ENCODE assay signal across 38 cellular contexts in genomic region chr6:19337103-19337502, GRCh38.
"Had no signal": no experiment of that assay in that cellular context is flagged by ENCODE, and none has a peak within 500 bp of the region (broad histone marks: within the 10 kb centered on the region; RNA-seq: fewer than 3 reads in every experiment).

No MANE protein-coding gene starts in this region.

- H3K36me3 ChIP-seq: ascending aorta, breast epithelium had no signal

- H3K27me3 Mint-ChIP-seq: activated CD4-positive, alpha-beta memory T cell treated with anti-CD3 and anti-CD28 coated beads, Interleukin-2, amount 10 ng/mL, durations not matched to agents 7 days and 5 days; activated CD8-positive, alpha-beta memory T cell treated with anti-CD3 and anti-CD28 coated beads, Interleukin-2, amount 10 ng/mL, durations not matched to agents 7 days and 5 days; activated naive CD4-positive, alpha-beta T cell treated with anti-CD3 and anti-CD28 coated beads, Interleukin-2, amount 10 ng/mL, durations not matched to agents 7 days and 5 days; activated naive CD8-positive, alpha-beta T cell; activated naive CD8-positive, alpha-beta T cell treated with anti-CD3 and anti-CD28 coated beads, Interleukin-2, amount 50 U/mL, for 24 hours had no signal

- DNase-seq: activated CD4-positive, alpha-beta memory T cell treated with anti-CD3 and anti-CD28 coated beads, Interleukin-2, amount 10 ng/mL, durations not matched to agents 7 days and 5 days; activated CD4-positive, alpha-beta T cell treated with anti-CD3 and anti-CD28 coated beads for 1 hour; activated CD4-positive, alpha-beta T cell treated with anti-CD3 and anti-CD28 coated beads for 48 hours; activated CD4-positive, CD25-positive, alpha-beta regulatory T cell; activated CD8-positive, alpha-beta memory T cell treated with anti-CD3 and anti-CD28 coated beads for 24 hours; activated CD8-positive, alpha-beta memory T cell treated with anti-CD3 and anti-CD28 coated beads, Interleukin-2, amount 10 ng/mL, durations not matched to agents 7 days and 5 days; activated CD8-positive, alpha-beta memory T cell treated with anti-CD3 and anti-CD28 coated beads, Interleukin-2, amount 50 U/mL, for 48 hours; activated effector memory CD4-positive, alpha-beta T cell treated with Interleukin-2 at 50 U/mL for 16 hours; activated naive CD4-positive, alpha-beta T cell treated with anti-CD3 and anti-CD28 coated beads, Interleukin-2, amount 10 ng/mL, durations not matched to agents 7 days and 5 days; activated naive CD8-positive, alpha-beta T cell treated with anti-CD3 and anti-CD28 coated beads, Interleukin-2, amount 50 U/mL, for 24 hours; activated T-cell treated with anti-CD3 and anti-CD28 coated beads, Interleukin-2, amount 50 U/mL, for 48 hours; amniotic stem cell; body of pancreas; Karpas-422; KBM-7; NCI-H1105; NCI-H1417 treated with DMSO at 0.1 percent for 48 hours; NCI-H187 treated with DMSO at 0.1 percent for 48 hours; NCI-H2081; NCI-H226; NCI-H446 treated with DMSO at 0.1 percent for 48 hours; NCI-H524 treated with DMSO at 0.1 percent for 48 hours; NCI-H748 treated with DMSO at 0.1 percent for 48 hours; NK-92 treated with Interleukin-12 subunit alpha and Interleukin-12 subunit beta, amount 100 ng/mL, for 24 hours; PC-9; SIG-M5; SW 1271; T-helper 1 cell; T-helper 2 cell; T-helper 9 cell had no signal

- H3K9me3 ChIP-seq: ascending aorta, body of pancreas, breast epithelium had no signal

- H3K27me3 ChIP-seq: ascending aorta, body of pancreas, breast epithelium had no signal

- H2AFZ ChIP-seq: PC-9 had no signal

- H3K27ac ChIP-seq: ascending aorta, body of pancreas, breast epithelium, PC-9, RWPE1, VCaP had no signal

- H3K4me1 ChIP-seq: body of pancreas, breast epithelium had no signal

- H3K4me3 ChIP-seq: ascending aorta, body of pancreas, breast epithelium, PC-9 had no signal

- H3K4me3 Mint-ChIP-seq: activated CD4-positive, alpha-beta memory T cell treated with anti-CD3 and anti-CD28 coated beads, Interleukin-2, amount 10 ng/mL, durations not matched to agents 7 days and 5 days; activated CD8-positive, alpha-beta memory T cell treated with anti-CD3 and anti-CD28 coated beads, Interleukin-2, amount 10 ng/mL, durations not matched to agents 7 days and 5 days; activated naive CD4-positive, alpha-beta T cell treated with anti-CD3 and anti-CD28 coated beads, Interleukin-2, amount 10 ng/mL, durations not matched to agents 7 days and 5 days; activated naive CD8-positive, alpha-beta T cell; activated naive CD8-positive, alpha-beta T cell treated with anti-CD3 and anti-CD28 coated beads, Interleukin-2, amount 50 U/mL, for 24 hours had no signal

- H3K36me3 Mint-ChIP-seq: activated CD8-positive, alpha-beta memory T cell treated with anti-CD3 and anti-CD28 coated beads, Interleukin-2, amount 10 ng/mL, durations not matched to agents 7 days and 5 days; activated naive CD4-positive, alpha-beta T cell treated with anti-CD3 and anti-CD28 coated beads, Interleukin-2, amount 10 ng/mL, durations not matched to agents 7 days and 5 days; activated naive CD8-positive, alpha-beta T cell had no signal

- ATAC-seq: activated CD8-positive, alpha-beta memory T cell treated with anti-CD3 and anti-CD28 coated beads, Interleukin-2, amount 10 ng/mL, durations not matched to agents 7 days and 5 days; activated naive CD8-positive, alpha-beta T cell treated with anti-CD3 and anti-CD28 coated beads, Interleukin-2, amount 50 U/mL, for 24 hours; body of pancreas; Right ventricle myocardium inferior; SK-N-SH treated with all-trans-retinoic acid at 6 μM for 48 hours had no signal

- H3K27ac Mint-ChIP-seq: activated CD4-positive, alpha-beta memory T cell treated with anti-CD3 and anti-CD28 coated beads, Interleukin-2, amount 10 ng/mL, durations not matched to agents 7 days and 5 days; activated CD8-positive, alpha-beta memory T cell treated with anti-CD3 and anti-CD28 coated beads, Interleukin-2, amount 10 ng/mL, durations not matched to agents 7 days and 5 days; activated naive CD4-positive, alpha-beta T cell treated with anti-CD3 and anti-CD28 coated beads, Interleukin-2, amount 10 ng/mL, durations not matched to agents 7 days and 5 days; activated naive CD8-positive, alpha-beta T cell; activated naive CD8-positive, alpha-beta T cell treated with anti-CD3 and anti-CD28 coated beads, Interleukin-2, amount 50 U/mL, for 24 hours had no signal

- H3K4me2 ChIP-seq: PC-9 had no signal

- H3K4me1 Mint-ChIP-seq: activated CD4-positive, alpha-beta memory T cell treated with anti-CD3 and anti-CD28 coated beads, Interleukin-2, amount 10 ng/mL, durations not matched to agents 7 days and 5 days; activated CD8-positive, alpha-beta memory T cell treated with anti-CD3 and anti-CD28 coated beads, Interleukin-2, amount 10 ng/mL, durations not matched to agents 7 days and 5 days; activated naive CD4-positive, alpha-beta T cell treated with anti-CD3 and anti-CD28 coated beads, Interleukin-2, amount 10 ng/mL, durations not matched to agents 7 days and 5 days; activated naive CD8-positive, alpha-beta T cell treated with anti-CD3 and anti-CD28 coated beads, Interleukin-2, amount 50 U/mL, for 24 hours had no signal

- FAIRE-seq: RCC 7860 had no signal
